Comparison of ENCODE assay signal across 8 cellular contexts in genomic region chr13:99916366-99917103, GRCh38. TPM values are rescaled to one million over a fixed set of nuclear protein-coding genes. Genes with fewer than 3 reads are reported as not detected.
A peak's percentile ranks its signal among the peaks of the same experiment; 100 is the strongest.
DNase-seq lines count a peak whose midpoint lies in the region; ATAC-seq, FAIRE-seq and TF ChIP-seq lines count a peak whose summit lies in the region.

No MANE protein-coding gene starts in this region.

- H3K23ac ChIP-seq in mesenchymal stem cell (ENCODE audit: low read length in 2 of 2): no peak overlapping the region

- H2AFZ ChIP-seq in KMS-11 (ENCODE audit: low read depth): no peak overlapping the region
- H2AFZ ChIP-seq in mesenchymal stem cell (ENCODE audit: low read depth, low read length): no peak overlapping the region

- no peak overlapping the region for H4K8ac ChIP-seq in mesenchymal stem cell (ENCODE audit: low read length)

- H3K36me3 ChIP-seq in KMS-11 (ENCODE audit: insufficient read depth) (no peaks in the 10 kb centered on the region), mesenchymal stem cell (ENCODE audit: control insufficient read depth in 1 of 2, insufficient read depth in 2 of 2, low read depth in 1 of 2, low read length in 2 of 2) (no peaks in the 10 kb centered on the region)

- H3K79me2 ChIP-seq in KMS-11 (ENCODE audit: insufficient read depth, low read depth): no peaks in the 10 kb centered on the region

- H3K79me1 ChIP-seq in mesenchymal stem cell (replicated peaks; ENCODE audit: low read length, poor library complexity, severe bottlenecking): peaks cover 3% of the 10 kb centered on the region

- H3K27ac ChIP-seq in KMS-11 (no peak overlapping the region), mesenchymal stem cell (ENCODE audit: low read length, poor library complexity, severe bottlenecking) (no peak overlapping the region)

- no peak overlapping the region for H4K91ac ChIP-seq in mesenchymal stem cell (ENCODE audit: low read length)

- no peak overlapping the region for H3K4ac ChIP-seq in mesenchymal stem cell (ENCODE audit: low read depth in 1 of 2, low read length in 2 of 2)

- FAIRE-seq in RCC 7860 (lab: Jason Lieb, UNC): peak; percentile 75

- H3K4me1 ChIP-seq in KMS-11 (ENCODE audit: low read depth, poor library complexity, severe bottlenecking) (no peaks in the 10 kb centered on the region), mesenchymal stem cell (ENCODE audit: control insufficient read depth, insufficient read depth, low read depth, low read length) (no peaks in the 10 kb centered on the region)

- H4K20me1 ChIP-seq in KMS-11 (ENCODE audit: insufficient read depth): no peaks in the 10 kb centered on the region

- no peaks in the 10 kb centered on the region for H3K27me3 ChIP-seq in KMS-11 (ENCODE audit: insufficient read depth, low read depth)
- H3K27me3 ChIP-seq in mesenchymal stem cell (ENCODE audit: control insufficient read depth in 1 of 2, insufficient read depth in 1 of 2, low read length in 2 of 2): peaks cover 0 to 51% of the 10 kb centered on the region in 2 experiments

- H2BK5ac ChIP-seq in mesenchymal stem cell (ENCODE audit: low read depth, low read length, poor library complexity, severe bottlenecking): no peak overlapping the region

- H3K9me3 ChIP-seq in mesenchymal stem cell (ENCODE audit: control insufficient read depth, low read length): no peaks in the 10 kb centered on the region

- 52% methylated on average over 9 of the region's 10 CpGs for WGBS in mesenchymal stem cell

- H3K18ac ChIP-seq in mesenchymal stem cell (ENCODE audit: low read depth in 1 of 2, low read length in 2 of 2): no peak overlapping the region

- no peak overlapping the region for H2BK120ac ChIP-seq in mesenchymal stem cell (ENCODE audit: low read depth, low read length)

- H2BK15ac ChIP-seq in mesenchymal stem cell (ENCODE audit: low read depth, poor library complexity, severe bottlenecking): no peak overlapping the region

- peak; percentile 88 for ATAC-seq in GM21390 (IDR thresholded peaks at IDR 0.05; ENCODE audit: unreplicated experiment)

- no peak overlapping the region for H2AK5ac ChIP-seq in mesenchymal stem cell (ENCODE audit: low read length, severe bottlenecking)

- DNase-seq in NOMO-1 (lab: John Stamatoyannopoulos, UW; ENCODE audit: unreplicated experiment in 2 of 2): peak; percentile 25 to 69
- no peak for DNase-seq in NOMO-1 treated with dmso at 0.1 percent for 144 hours (lab: John Stamatoyannopoulos, UW; ENCODE audit: unreplicated experiment)
- peak; percentile 67 for DNase-seq in RCC 7860 (ENCODE audit: low spot score)
- peak; percentile 85 for DNase-seq in dermis blood vessel endothelial cell
- DNase-seq in mesenchymal stem cell: peak; percentile 72
- DNase-seq in OCI-M2 (lab: John Stamatoyannopoulos, UW; ENCODE audit: unreplicated experiment): no peak

- H3K4me3 ChIP-seq in KMS-11 (IDR thresholded peaks at IDR 0.05; ENCODE audit: insufficient read depth, low read depth, low read length): no peak overlapping the region
- H3K4me3 ChIP-seq in mesenchymal stem cell (ENCODE audit: insufficient read depth in 1 of 2, low read depth in 1 of 2, low read length in 2 of 2): no peak overlapping the region

- H2BK12ac ChIP-seq in mesenchymal stem cell (ENCODE audit: low read length in 2 of 2): no peak overlapping the region

- H3K14ac ChIP-seq in mesenchymal stem cell (ENCODE audit: low read length in 2 of 2): no peak overlapping the region

- H3K4me2 ChIP-seq in KMS-11 (no peak overlapping the region), mesenchymal stem cell (ENCODE audit: low read length, poor library complexity, severe bottlenecking) (no peak overlapping the region)

- H3K9ac ChIP-seq in KMS-11 (no peak overlapping the region), mesenchymal stem cell (ENCODE audit: low read length) (no peak overlapping the region)

- TF ChIP-seq CTCF in KMS-11 (conservative IDR thresholded peaks at IDR 0.05; ENCODE audit: low read depth, low read length): peak; percentile 79

RNA-seq across cellular contexts. Expression of gene ZIC5, which starts 55.0 kb away (rescaled TPM):
- total RNA-seq in dermis blood vessel endothelial cell: under 0.01 TPM in 2 replicates
- not detected for polyA plus RNA-seq in mesenchymal stem cell (2013, experiment 1 of 2)
- polyA plus RNA-seq in mesenchymal stem cell (2013, experiment 2 of 2): not detected

Comparison
In these comparisons a context has a peak if more than half of its experiments do, and no peak if none do; other contexts are left out.
1. DNase-seq: peak in NOMO-1 (2 of 2), RCC 7860 (single experiment), dermis blood vessel endothelial cell (single experiment) and mesenchymal stem cell (single experiment); none in NOMO-1 treated with dmso at 0.1 percent for 144 hours (single experiment) and OCI-M2 (single experiment).